Comparison of ENCODE assay signal across 8 cellular contexts in genomic region chr14:92690171-92691011, GRCh38. TPM values are rescaled to one million over a fixed set of nuclear protein-coding genes. Genes with fewer than 3 reads are reported as not detected.
DNase-seq lines count a peak whose midpoint lies in the region; ATAC-seq and TF ChIP-seq lines count a peak whose summit lies in the region.

No MANE protein-coding gene starts in this region.

- H3K9me3 Mint-ChIP-seq in activated CD8-positive, alpha-beta memory T cell treated with anti-CD3 and anti-CD28 coated beads, Interleukin-2, amount 10 ng/mL, durations not matched to agents 7 days and 5 days (ENCODE audit: low read depth): no peaks in the 10 kb centered on the region
- no peaks in the 10 kb centered on the region for H3K9me3 Mint-ChIP-seq in WTC11

- TF ChIP-seq POLR2A in NB4 (IDR thresholded peaks at IDR 0.05; ENCODE audit: extremely low read depth, insufficient read length): no peak

- no peak overlapping the region for H3K4me3 ChIP-seq in NB4 (ENCODE audit: low read depth, low read length)

- no peak for DNase-seq in activated CD8-positive, alpha-beta memory T cell treated with anti-CD3 and anti-CD28 coated beads, Interleukin-2, amount 10 ng/mL, durations not matched to agents 7 days and 5 days
- DNase-seq in activated CD8-positive, alpha-beta memory T cell treated with anti-CD3 and anti-CD28 coated beads, Interleukin-2, amount 50 U/mL, for 4 hours: no peak
- DNase-seq in NB4 (ENCODE audit: low read depth) (peak; percentile 45), WTC11 (ENCODE audit: low spot score) (peak; percentile 28), kidney tubule cell (ENCODE audit: low spot score) (peak; percentile 72)

- H3K4me1 Mint-ChIP-seq in activated CD8-positive, alpha-beta memory T cell treated with anti-CD3 and anti-CD28 coated beads, Interleukin-2, amount 10 ng/mL, durations not matched to agents 7 days and 5 days: peaks cover 10% of the 10 kb centered on the region
- no peaks in the 10 kb centered on the region for H3K4me1 Mint-ChIP-seq in WTC11

- TF ChIP-seq CTCF in NB4 (IDR thresholded peaks at IDR 0.05; ENCODE audit: low read depth, low read length) (peak; percentile 37), WTC11 (IDR thresholded peaks at IDR 0.05) (no peak)

- no peaks in the 10 kb centered on the region for H3K27me3 Mint-ChIP-seq in activated CD8-positive, alpha-beta memory T cell treated with anti-CD3 and anti-CD28 coated beads, Interleukin-2, amount 10 ng/mL, durations not matched to agents 7 days and 5 days
- peaks cover 27% of the 10 kb centered on the region for H3K27me3 Mint-ChIP-seq in WTC11 (ENCODE audit: low read depth)

- H3K4me3 Mint-ChIP-seq in activated CD8-positive, alpha-beta memory T cell treated with anti-CD3 and anti-CD28 coated beads, Interleukin-2, amount 10 ng/mL, durations not matched to agents 7 days and 5 days: no peak overlapping the region
- no peak overlapping the region for H3K4me3 Mint-ChIP-seq in WTC11

- CTCF ChIA-PET in activated CD8-positive, alpha-beta memory T cell treated with anti-CD3 and anti-CD28 coated beads, Interleukin-2, amount 10 ng/mL, durations not matched to agents 7 days and 5 days (lab: Charles Lee): interaction anchor here (0.6 to 1.5 kb wide), 6 partner anchors 9 to 569 kb away, joined by 3 to 7 read pairs (median 4); partner anchors contain the start of genes CPSF2 and NDUFB1
- CTCF ChIA-PET in WTC11 (lab: Charles Lee): interaction anchor here (0.6 to 4.8 kb wide), 11 partner anchors 8 to 415 kb away, joined by 3 to 32 read pairs (median 4); no protein-coding TSS in a partner anchor

- H3K36me3 Mint-ChIP-seq in activated CD8-positive, alpha-beta memory T cell treated with anti-CD3 and anti-CD28 coated beads, Interleukin-2, amount 10 ng/mL, durations not matched to agents 7 days and 5 days: peaks cover 9% of the 10 kb centered on the region
- H3K36me3 Mint-ChIP-seq in WTC11: no peaks in the 10 kb centered on the region

- H3K27ac Mint-ChIP-seq in activated CD8-positive, alpha-beta memory T cell treated with anti-CD3 and anti-CD28 coated beads, Interleukin-2, amount 10 ng/mL, durations not matched to agents 7 days and 5 days: peak overlapping the region; percentile 2
- H3K27ac Mint-ChIP-seq in WTC11: no peak overlapping the region

- ATAC-seq in activated CD8-positive, alpha-beta memory T cell treated with anti-CD3 and anti-CD28 coated beads, Interleukin-2, amount 10 ng/mL, durations not matched to agents 7 days and 5 days: no peak
- ATAC-seq in WTC11 (no peak), GM18519 (IDR thresholded peaks at IDR 0.05; ENCODE audit: low FRiP score, unreplicated experiment) (no peak), HG02678 (IDR thresholded peaks at IDR 0.05; ENCODE audit: unreplicated experiment) (no peak), HG02970 (IDR thresholded peaks at IDR 0.05; ENCODE audit: low FRiP score, unreplicated experiment) (no peak)

- POLR2A ChIA-PET in WTC11 (lab: Charles Lee): interaction anchor here (0.6 to 0.7 kb wide), 2 partner anchors 14 to 18 kb away, joined by 3 read pairs; no protein-coding TSS in a partner anchor

TF ChIP-seq in WTC11, 78 proteins besides CTCF, POLR2A, EP300 and RAD21:
- TF ChIP-seq CREM (CRISPR knock-in tag; IDR thresholded peaks at IDR 0.05): no peak
- TF ChIP-seq NFATC4 (CRISPR knock-in tag; IDR thresholded peaks at IDR 0.05): no peak
- no peak for TF ChIP-seq SMAD3 (CRISPR knock-in tag; IDR thresholded peaks at IDR 0.05; ENCODE audit: borderline replicate concordance)
- TF ChIP-seq TEAD1 (CRISPR knock-in tag; IDR thresholded peaks at IDR 0.05): no peak
- TF ChIP-seq CREB1 (CRISPR knock-in tag; IDR thresholded peaks at IDR 0.05): no peak
- TF ChIP-seq JUN (CRISPR knock-in tag; IDR thresholded peaks at IDR 0.05): no peak
- TF ChIP-seq ZBTB21 (CRISPR knock-in tag; IDR thresholded peaks at IDR 0.05; ENCODE audit: borderline replicate concordance): no peak
- TF ChIP-seq GRHL2 (CRISPR knock-in tag; IDR thresholded peaks at IDR 0.05; ENCODE audit: insufficient replicate concordance, severe bottlenecking): no peak

RNA-seq across cellular contexts. Expression of gene LGMN, which starts 58.0 kb away (rescaled TPM):
- 1 to 10 TPM in 1 of 2 experiments, under 1 TPM in 1; 0.63 to 1.2 TPM for total RNA-seq in activated CD8-positive, alpha-beta memory T cell treated with anti-CD3 and anti-CD28 coated beads, Interleukin-2, amount 10 ng/mL, durations not matched to agents 7 days and 5 days
- 55.7 to 68.0 TPM (median 66.1 TPM) in 3 replicates for total RNA-seq in WTC11 (2021)

Comparison
In these comparisons a context has a peak if more than half of its experiments do, and no peak if none do; other contexts are left out.
1. DNase-seq: peak in NB4 (single experiment), WTC11 (single experiment) and kidney tubule cell (single experiment); none in activated CD8-positive, alpha-beta memory T cell treated with anti-CD3 and anti-CD28 coated beads, Interleukin-2, amount 10 ng/mL, durations not matched to agents 7 days and 5 days (single experiment) and activated CD8-positive, alpha-beta memory T cell treated with anti-CD3 and anti-CD28 coated beads, Interleukin-2, amount 50 U/mL, for 4 hours (single experiment).
2. RNA of gene LGMN, which starts 58.0 kb away (total RNA-seq): 55.7 to 68.0 TPM in WTC11; 0.63 to 1.2 TPM in activated CD8-positive, alpha-beta memory T cell treated with anti-CD3 and anti-CD28 coated beads, Interleukin-2, amount 10 ng/mL, durations not matched to agents 7 days and 5 days; every median in the first group is over 10 times any median in the second.